26 cellular contexts compared by ENCODE assay signal in genomic region chr6:42519779-42520178, GRCh38.
"Had no signal": no experiment of that assay in that cellular context is flagged by ENCODE, and none has a peak within 500 bp of the region (broad histone marks: within the 10 kb centered on the region; RNA-seq: fewer than 3 reads in every experiment).

No MANE protein-coding gene starts in this region.

- H3K4me1 ChIP-seq: esophagus muscularis mucosa, gastroesophageal sphincter, prostate gland, right atrium auricular region, sigmoid colon, suprapubic skin, transverse colon, upper lobe of right lung, uterus had no signal

- H3K4me2 ChIP-seq: hepatocyte, neural progenitor cell had no signal

- H3K27ac ChIP-seq: coronary artery, esophagus muscularis mucosa, gastroesophageal sphincter, heart left ventricle, hepatocyte, left lung, neural progenitor cell, prostate gland, right atrium auricular region, sigmoid colon, spleen, suprapubic skin, transverse colon, upper lobe of right lung, uterus had no signal

- H2AFZ ChIP-seq: hepatocyte, neural progenitor cell had no signal

- H3K36me3 ChIP-seq: esophagus muscularis mucosa, gastroesophageal sphincter, heart left ventricle, left lung, neural progenitor cell, prostate gland, right atrium auricular region, sigmoid colon, spleen, suprapubic skin, transverse colon, upper lobe of right lung, uterus had no signal

- H3K9me3 Mint-ChIP-seq: neural progenitor cell had no signal

- H3K27ac Mint-ChIP-seq: naive thymus-derived CD4-positive, alpha-beta T cell; nephron; neural progenitor cell; stimulated activated naive CD8-positive, alpha-beta T cell treated with anti-CD3 and anti-CD28 coated beads, Interleukin-15, amount 100 ng/mL, for 72 hours had no signal

- H3K27me3 ChIP-seq: esophagus muscularis mucosa, gastroesophageal sphincter, heart left ventricle, hepatocyte, left lung, neural progenitor cell, right atrium auricular region, sigmoid colon, spleen, suprapubic skin, transverse colon, upper lobe of right lung, uterus had no signal

- H3K36me3 Mint-ChIP-seq: neural progenitor cell had no signal

- H3K27me3 Mint-ChIP-seq: naive thymus-derived CD4-positive, alpha-beta T cell; stimulated activated naive CD8-positive, alpha-beta T cell treated with anti-CD3 and anti-CD28 coated beads, Interleukin-15, amount 100 ng/mL, for 72 hours had no signal

- H3K9ac ChIP-seq: neural progenitor cell had no signal

- DNase-seq: dermis blood vessel endothelial cell; effector memory CD4-positive, alpha-beta T cell; foreskin keratinocyte; heart left ventricle; left cardiac atrium; left lung; mesenchymal stem cell; midbrain; naive thymus-derived CD4-positive, alpha-beta T cell; sigmoid colon; spleen; stimulated activated CD4-positive, alpha-beta T cell treated with anti-CD3 and anti-CD28 coated beads, Interleukin-4, amount 100 ng/mL, for 4 hours; stimulated activated naive CD4-positive, alpha-beta T cell; stimulated activated naive CD8-positive, alpha-beta T cell treated with anti-CD3 and anti-CD28 coated beads, Interleukin-15, amount 100 ng/mL, for 72 hours; transverse colon; upper lobe of right lung; uterus had no signal

- H3K4me3 ChIP-seq: coronary artery, esophagus muscularis mucosa, gastroesophageal sphincter, heart left ventricle, hepatocyte, left lung, neural progenitor cell, prostate gland, right atrium auricular region, sigmoid colon, spleen, suprapubic skin, transverse colon, upper lobe of right lung, uterus had no signal

- H3K4me1 Mint-ChIP-seq: nephron, neural progenitor cell had no signal

- H3K9me3 ChIP-seq: prostate gland, sigmoid colon, suprapubic skin, upper lobe of right lung, uterus had no signal

- H3K79me2 ChIP-seq: hepatocyte had no signal

- H3K4me3 Mint-ChIP-seq: naive thymus-derived CD4-positive, alpha-beta T cell; nephron; neural progenitor cell; stimulated activated naive CD8-positive, alpha-beta T cell treated with anti-CD3 and anti-CD28 coated beads, Interleukin-15, amount 100 ng/mL, for 72 hours had no signal

- ATAC-seq: foreskin keratinocyte; gastroesophageal sphincter; heart left ventricle; left cardiac atrium; left lung; naive thymus-derived CD4-positive, alpha-beta T cell; stimulated activated naive CD8-positive, alpha-beta T cell treated with anti-CD3 and anti-CD28 coated beads, Interleukin-15, amount 100 ng/mL, for 72 hours; upper lobe of right lung had no signal
